16 cellular contexts compared by ENCODE assay signal in the genomic region with DNA sequence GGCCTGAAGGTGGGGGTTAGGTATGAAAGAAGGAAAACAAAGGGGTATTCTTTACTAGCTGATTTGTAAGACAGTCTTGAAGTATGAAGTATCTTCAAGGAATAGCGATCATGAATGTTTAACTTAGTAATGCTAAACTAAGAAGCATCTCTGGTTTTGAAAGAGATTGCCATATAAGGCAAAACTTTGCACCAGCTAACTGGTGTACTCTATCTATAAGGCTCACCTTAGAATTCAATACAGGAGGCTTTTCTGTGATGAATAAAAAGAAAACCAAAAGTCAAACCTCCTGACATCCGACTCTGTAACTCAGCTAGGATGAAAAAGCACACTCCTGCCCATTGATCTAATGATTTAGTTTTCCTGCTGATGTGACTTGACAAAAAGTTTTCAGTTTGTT. TPM values are rescaled to one million over a fixed set of nuclear protein-coding genes. Genes with fewer than 3 reads are reported as not detected.
DNase-seq lines count a peak whose midpoint lies in the region; ATAC-seq, FAIRE-seq and TF ChIP-seq lines count a peak whose summit lies in the region.
"Had no signal": no experiment of that assay in that cellular context is flagged by ENCODE, and none has a peak within 500 bp of the region (broad histone marks: within the 10 kb centered on the region; RNA-seq: fewer than 3 reads in every experiment).

No MANE protein-coding gene starts in this region.

- H3K27ac ChIP-seq in CD4-positive, CD25-positive, alpha-beta regulatory T cell (ENCODE audit: insufficient read depth, low read length, poor library complexity, severe bottlenecking): no peak overlapping the region
- H3K27ac ChIP-seq in breast epithelium (peak overlapping the region; percentile 16 to 60), psoas muscle (no peak overlapping the region)
- H3K27ac ChIP-seq: adrenal gland, KMS-11, Peyer's patch, VCaP had no signal

- peak in 1 of 3 donors; percentile 61 for DNase-seq in CD4-positive, CD25-positive, alpha-beta regulatory T cell
- DNase-seq in GM19239 (ENCODE audit: insufficient read length, low spot score): no peak
- no peak for DNase-seq in breast epithelium (ENCODE audit: low spot score in 2 of 2)
- no peak for DNase-seq in GM03348 (ENCODE audit: low spot score)
- no peak for DNase-seq in NCI-H345 treated with DMSO at 0.1 percent for 48 hours (lab: John Stamatoyannopoulos, UW; ENCODE audit: unreplicated experiment)
- no peak for DNase-seq in psoas muscle
- DNase-seq: activated CD8-positive, alpha-beta memory T cell treated with anti-CD3 and anti-CD28 coated beads, Interleukin-2, amount 50 U/mL, for 4 hours; adrenal gland; NCI-H526; Peyer's patch had no signal

- H3K9me3 ChIP-seq in CD4-positive, CD25-positive, alpha-beta regulatory T cell (ENCODE audit: control insufficient read depth in 2 of 2, low read length in 2 of 2): no peaks in the 10 kb centered on the region
- H3K9me3 ChIP-seq in breast epithelium (no peaks in the 10 kb centered on the region), psoas muscle (no peaks in the 10 kb centered on the region)
- H3K9me3 ChIP-seq: adrenal gland, Peyer's patch had no signal

- H3K27me3 Mint-ChIP-seq in CD4-positive, CD25-positive, alpha-beta regulatory T cell: no peaks in the 10 kb centered on the region
- H3K27me3 Mint-ChIP-seq: memory B cell had no signal

- H3K36me3 Mint-ChIP-seq in CD4-positive, CD25-positive, alpha-beta regulatory T cell: peaks cover 16% of the 10 kb centered on the region
- H3K36me3 Mint-ChIP-seq: memory B cell had no signal

- H3K4me1 ChIP-seq in CD4-positive, CD25-positive, alpha-beta regulatory T cell (ENCODE audit: control insufficient read depth, insufficient read depth, low read length, poor library complexity, severe bottlenecking): no peaks in the 10 kb centered on the region
- H3K4me1 ChIP-seq in breast epithelium (peaks cover 0 to 3% of the 10 kb centered on the region in 2 donors), psoas muscle (no peaks in the 10 kb centered on the region)

- intact Hi-C loops in breast epithelium (cut with DNase I; ENCODE audit: low total_unique reads): no loop called here
- intact Hi-C loops in psoas muscle (cut with DNase I): no loop called here

- H3K27me3 ChIP-seq in CD4-positive, CD25-positive, alpha-beta regulatory T cell (ENCODE audit: control insufficient read depth, insufficient read depth, low read length): no peaks in the 10 kb centered on the region
- H3K27me3 ChIP-seq in breast epithelium: no peaks in the 10 kb centered on the region
- H3K27me3 ChIP-seq in psoas muscle (ENCODE audit: insufficient read depth in 3 of 3, low read length in 2 of 3): no peaks in the 10 kb centered on the region
- H3K27me3 ChIP-seq: adrenal gland, Peyer's patch had no signal

- ATAC-seq in CD4-positive, CD25-positive, alpha-beta regulatory T cell (ENCODE audit: low read depth in 2 of 2): peak in 1 of 2 donors; percentile 50
- ATAC-seq in HG03159 (IDR thresholded peaks at IDR 0.05; ENCODE audit: unreplicated experiment) (peak; percentile 60), HG02798 (IDR thresholded peaks at IDR 0.05; ENCODE audit: poor library complexity, unreplicated experiment) (no peak), psoas muscle (no peak)

- H3K36me3 ChIP-seq in CD4-positive, CD25-positive, alpha-beta regulatory T cell (ENCODE audit: control insufficient read depth, insufficient read depth, low read length): no peaks in the 10 kb centered on the region
- H3K36me3 ChIP-seq in breast epithelium (no peaks in the 10 kb centered on the region), psoas muscle (ENCODE audit: insufficient read depth in 1 of 2, low read depth in 1 of 2) (no peaks in the 10 kb centered on the region)
- H3K36me3 ChIP-seq: adrenal gland, Peyer's patch had no signal

- 85 to 87% (median 87%) methylated on average over 2 of the region's 2 CpGs for WGBS in psoas muscle, 3 donors

- peaks cover 27 to 40% (median 34%) of the 10 kb centered on the region in 4 donors for H3K4me1 Mint-ChIP-seq in CD4-positive, CD25-positive, alpha-beta regulatory T cell

- peak overlapping the region; percentile 30 to 81 (median 60) for H3K27ac Mint-ChIP-seq in CD4-positive, CD25-positive, alpha-beta regulatory T cell
- H3K27ac Mint-ChIP-seq: memory B cell had no signal

- H3K4me3 ChIP-seq in CD4-positive, CD25-positive, alpha-beta regulatory T cell (ENCODE audit: low read depth, low read length): peak overlapping the region; percentile 22
- H3K4me3 ChIP-seq in breast epithelium (no peak overlapping the region), psoas muscle (no peak overlapping the region)
- H3K4me3 ChIP-seq: adrenal gland, Peyer's patch had no signal

- no peak overlapping the region for H3K4me3 Mint-ChIP-seq in CD4-positive, CD25-positive, alpha-beta regulatory T cell
- H3K4me3 Mint-ChIP-seq: memory B cell had no signal

- TF ChIP-seq POLR2A in breast epithelium (IDR thresholded peaks at IDR 0.05): no peak

- no peak for TF ChIP-seq CTCF in breast epithelium (IDR thresholded peaks at IDR 0.05)
- no peak for TF ChIP-seq CTCF in psoas muscle (IDR thresholded peaks at IDR 0.05)

- no peaks in the 10 kb centered on the region for H3K9me3 Mint-ChIP-seq in CD4-positive, CD25-positive, alpha-beta regulatory T cell
- H3K9me3 Mint-ChIP-seq: memory B cell had no signal

- peak; percentile 90 for FAIRE-seq in GM19239 (lab: Jason Lieb, UNC)
- FAIRE-seq: frontal cortex had no signal

RNA-seq across cellular contexts. Expression of a gene that starts 54.7 kb away (rescaled TPM):
- 599 TPM for total RNA-seq in CD4-positive, CD25-positive, alpha-beta regulatory T cell
- 100 to 1,000 TPM; 301 to 367 (median 345) TPM for polyA plus RNA-seq in CD4-positive, CD25-positive, alpha-beta regulatory T cell
- total RNA-seq in breast epithelium (100 to 1,000 TPM in 2 of 3 donors, 10 to 100 TPM in 1; 61.9 to 267 (median 146) TPM), psoas muscle (10 to 100 TPM; 15.4 to 26.4 (median 19.6) TPM)
- polyA plus RNA-seq in psoas muscle: 10 to 100 TPM in 1 of 3 donors, 1 to 10 TPM in 2; 2.6 to 10.2 (median 9.5) TPM

Comparison
In these comparisons a context has a peak if more than half of its experiments do, and no peak if none do; other contexts are left out.
1. H3K27ac ChIP-seq: peak in breast epithelium (2 of 2); none in CD4-positive, CD25-positive, alpha-beta regulatory T cell (single experiment) and psoas muscle (single experiment).